ENCODE assay signal across 12 cellular contexts in genomic region chr1:208047476-208047934, GRCh38.
DNase-seq lines count a peak whose midpoint lies in the region; ATAC-seq and TF ChIP-seq lines count a peak whose summit lies in the region.
"Had no signal": no experiment of that assay in that cellular context is flagged by ENCODE, and none has a peak within 500 bp of the region (broad histone marks: within the 10 kb centered on the region; RNA-seq: fewer than 3 reads in every experiment).

No MANE protein-coding gene starts in this region.

- peak overlapping the region in 45 of 59 donors; percentile 2 to 76 (median 48) for H3K27ac ChIP-seq in dorsolateral prefrontal cortex

- DNase-seq in GM03348 (ENCODE audit: low spot score) (peak; percentile 48), dorsolateral prefrontal cortex (peak in 5 of 10 donors; percentile 36 to 73 (median 57)), left kidney (ENCODE audit: low read depth, low spot score) (peak; percentile 59), skeletal muscle cell (ENCODE audit: low read depth) (peak; percentile 96), SKM-1 (lab: John Stamatoyannopoulos, UW; ENCODE audit: unreplicated experiment) (no peak)
- DNase-seq in stimulated activated CD4-positive, alpha-beta T cell treated with anti-CD3 and anti-CD28 coated beads, Interleukin-4, amount 100 ng/mL, for 4 hours: no peak
- no peak for DNase-seq in stimulated activated CD4-positive, alpha-beta T cell treated with anti-CD3 and anti-CD28 coated beads, Interleukin-12 subunit alpha, Interleukin-12 subunit beta, amount 100 ng/mL, for 4 hours
- DNase-seq: BE2C; NCI-H774; stimulated activated CD4-positive, alpha-beta T cell treated with anti-CD3 and anti-CD28 coated beads, Interleukin-2, amount 100 ng/mL, for 24 hours; T-helper 1 cell had no signal

- no peaks in the 10 kb centered on the region for H3K27me3 ChIP-seq in dorsolateral prefrontal cortex
- H3K27me3 ChIP-seq: BE2C had no signal

- TF ChIP-seq CTCF in dorsolateral prefrontal cortex (IDR thresholded peaks at IDR 0.05 in 54 of 56, conservative IDR thresholded peaks at IDR 0.05 in 2 of 56; ENCODE audit: low read depth in 1 of 56, partially characterized antibody in 56 of 56): no peak

- intact Hi-C loops in dorsolateral prefrontal cortex (cut with DNase I): no loop called here

- H3K4me3 ChIP-seq in dorsolateral prefrontal cortex (no peak overlapping the region), skeletal muscle cell (ENCODE audit: low read depth, low read length) (no peak overlapping the region)

- no peak for ATAC-seq in HG02610 (IDR thresholded peaks at IDR 0.05; ENCODE audit: unreplicated experiment)

Comparison
In these comparisons a context has a peak if more than half of its experiments do, and no peak if none do; other contexts are left out.
1. DNase-seq: peak in GM03348 (single experiment), left kidney (single experiment) and skeletal muscle cell (single experiment); none in stimulated activated CD4-positive, alpha-beta T cell treated with anti-CD3 and anti-CD28 coated beads, Interleukin-4, amount 100 ng/mL, for 4 hours (0 of 2), stimulated activated CD4-positive, alpha-beta T cell treated with anti-CD3 and anti-CD28 coated beads, Interleukin-12 subunit alpha, Interleukin-12 subunit beta, amount 100 ng/mL, for 4 hours (single experiment) and SKM-1 (single experiment).